Comparison of ENCODE assay signal across 8 cellular contexts in the genomic region with DNA sequence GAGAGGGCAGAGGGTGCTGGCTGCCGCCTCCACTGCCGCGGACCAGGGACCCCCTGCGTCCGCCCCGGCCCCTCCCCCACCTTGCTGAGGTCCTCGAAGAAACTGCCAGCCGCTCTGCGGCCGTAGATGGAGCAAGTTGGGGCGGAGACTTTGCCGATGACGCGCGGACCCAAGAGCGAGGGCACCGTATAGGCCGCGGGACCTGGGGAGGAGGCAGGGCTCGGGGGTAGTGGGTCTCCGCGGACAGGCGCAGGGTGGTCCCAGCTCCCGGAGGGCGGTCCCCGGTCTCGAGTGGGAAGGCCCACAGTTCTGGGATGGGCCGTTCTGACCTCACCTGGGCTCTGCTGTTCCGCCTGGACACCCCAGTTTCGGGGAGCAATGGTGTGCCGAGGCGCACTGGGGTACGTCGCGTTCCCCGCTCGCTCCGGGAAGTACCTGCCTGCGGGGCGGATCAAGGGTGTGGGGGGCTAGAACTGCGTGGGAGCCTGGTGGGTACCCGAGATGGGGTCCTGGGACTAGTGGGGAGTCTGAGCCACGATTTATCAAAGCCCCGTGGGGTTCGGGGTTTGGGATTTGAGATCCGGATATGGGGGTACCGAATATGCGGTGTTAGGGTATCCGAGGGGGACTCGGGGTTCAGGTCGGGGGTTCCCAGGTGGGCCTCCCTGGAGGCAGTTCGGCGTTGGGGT. TPM values are rescaled to one million over a fixed set of nuclear protein-coding genes. Genes with fewer than 3 reads are reported as not detected.
DNase-seq lines count a peak whose midpoint lies in the region; ATAC-seq and TF ChIP-seq lines count a peak whose summit lies in the region.

No MANE protein-coding gene starts in this region.

- POLR2A ChIA-PET in RWPE1 (lab: Yijun Ruan, JAX; ENCODE audit: low non-redundant PET): interaction anchor here (0.6 to 1.3 kb wide), 3 partner anchors 20 to 32 kb away, joined by 3 to 11 read pairs (median 8); partner anchors contain the start of gene SYCE3

- in situ Hi-C loops in HAP-1 (cut with MboI; ENCODE audit: low sequenced_read_pairs): no loop called here

- H3K4me1 Mint-ChIP-seq in activated naive CD4-positive, alpha-beta T cell treated with anti-CD3 and anti-CD28 coated beads, Interleukin-2, amount 10 ng/mL, durations not matched to agents 7 days and 5 days: peaks cover 53% of the 10 kb centered on the region

- no peaks in the 10 kb centered on the region for H3K9me3 Mint-ChIP-seq in activated naive CD4-positive, alpha-beta T cell treated with anti-CD3 and anti-CD28 coated beads, Interleukin-2, amount 10 ng/mL, durations not matched to agents 7 days and 5 days

- H3K9me3 ChIP-seq in HAP-1 (no peaks in the 10 kb centered on the region), cardiac muscle cell (ENCODE audit: low read depth) (no peaks in the 10 kb centered on the region), psoas muscle (no peaks in the 10 kb centered on the region)

- TF ChIP-seq CTCF in C4-2B (conservative IDR thresholded peaks at IDR 0.05): no peak
- no peak for TF ChIP-seq CTCF in RWPE1 (conservative IDR thresholded peaks at IDR 0.05; ENCODE audit: low read depth)
- no peak for TF ChIP-seq CTCF in cardiac muscle cell (IDR thresholded peaks at IDR 0.05; ENCODE audit: low read depth, low read length)
- TF ChIP-seq CTCF in psoas muscle (IDR thresholded peaks at IDR 0.05): no peak

- DNase-seq in HAP-1 (ENCODE audit: low spot score in 2 of 2) (peak; percentile 81 to 91), RWPE1 (ENCODE audit: low spot score) (no peak), cardiac muscle cell (ENCODE audit: low read depth in 1 of 2, low spot score in 1 of 2) (peak; percentile 74 to 95), psoas muscle (peak; percentile 85 to 93)
- DNase-seq in activated naive CD4-positive, alpha-beta T cell treated with anti-CD3 and anti-CD28 coated beads, Interleukin-2, amount 10 ng/mL, durations not matched to agents 7 days and 5 days: peak; percentile 92

- 2 to 4% (median 4%) methylated on average over 43 to 53 of the region's 53 CpGs for WGBS in psoas muscle, 3 donors
- 6% methylated on average over 53 of the region's 53 CpGs for WGBS in urinary bladder

- H3K27ac Mint-ChIP-seq in activated naive CD4-positive, alpha-beta T cell treated with anti-CD3 and anti-CD28 coated beads, Interleukin-2, amount 10 ng/mL, durations not matched to agents 7 days and 5 days: peak overlapping the region; percentile 98

- peak overlapping the region; percentile 98 for H3K27ac ChIP-seq in C4-2B
- peak overlapping the region; percentile 97 for H3K27ac ChIP-seq in RWPE1
- no peak overlapping the region for H3K27ac ChIP-seq in cardiac muscle cell
- H3K27ac ChIP-seq in psoas muscle: peak overlapping the region; percentile 79
- peak overlapping the region; percentile 84 for H3K27ac ChIP-seq in urinary bladder (ENCODE audit: low read depth)

- H3K36me3 ChIP-seq in HAP-1 (replicated peaks) (no peaks in the 10 kb centered on the region), cardiac muscle cell (no peaks in the 10 kb centered on the region), psoas muscle (ENCODE audit: insufficient read depth in 1 of 2, low read depth in 1 of 2) (no peaks in the 10 kb centered on the region), urinary bladder (ENCODE audit: insufficient read depth) (no peaks in the 10 kb centered on the region)

- no peaks in the 10 kb centered on the region for H3K27me3 ChIP-seq in HAP-1 (ENCODE audit: low read depth)
- peaks cover 27% of the 10 kb centered on the region for H3K27me3 ChIP-seq in cardiac muscle cell
- peaks cover 0 to 69% (median 25%) of the 10 kb centered on the region in 3 donors for H3K27me3 ChIP-seq in psoas muscle (ENCODE audit: insufficient read depth in 3 of 3, low read length in 2 of 3)

- no peaks in the 10 kb centered on the region for H3K36me3 Mint-ChIP-seq in activated naive CD4-positive, alpha-beta T cell treated with anti-CD3 and anti-CD28 coated beads, Interleukin-2, amount 10 ng/mL, durations not matched to agents 7 days and 5 days

- intact Hi-C loops in psoas muscle (cut with DNase I): loop anchor here in 1 of 2 donors (5.0 kb wide), 1 partner anchor 91 kb away; no protein-coding TSS in a partner anchor

- peaks cover 17% of the 10 kb centered on the region for H3K4me1 ChIP-seq in HAP-1
- peaks cover 20% of the 10 kb centered on the region for H3K4me1 ChIP-seq in cardiac muscle cell (ENCODE audit: low read depth)
- H3K4me1 ChIP-seq in psoas muscle: peaks cover 22% of the 10 kb centered on the region
- H3K4me1 ChIP-seq in urinary bladder (ENCODE audit: insufficient read depth): peaks cover 1% of the 10 kb centered on the region

- peak; percentile 36 to 62 (median 40) for ATAC-seq in psoas muscle
- no peak for ATAC-seq in GM18502 (IDR thresholded peaks at IDR 0.05; ENCODE audit: poor library complexity, unreplicated experiment)

- peak overlapping the region; percentile 93 for H3K4me3 Mint-ChIP-seq in activated naive CD4-positive, alpha-beta T cell treated with anti-CD3 and anti-CD28 coated beads, Interleukin-2, amount 10 ng/mL, durations not matched to agents 7 days and 5 days

- peaks cover 3% of the 10 kb centered on the region for H3K27me3 Mint-ChIP-seq in activated naive CD4-positive, alpha-beta T cell treated with anti-CD3 and anti-CD28 coated beads, Interleukin-2, amount 10 ng/mL, durations not matched to agents 7 days and 5 days

- CTCF ChIA-PET in RWPE1 (lab: Yijun Ruan, JAX): no interaction called here
- CTCF ChIA-PET in activated naive CD4-positive, alpha-beta T cell treated with anti-CD3 and anti-CD28 coated beads, Interleukin-2, amount 10 ng/mL, durations not matched to agents 7 days and 5 days (lab: Charles Lee): interaction anchor here (1.1 to 1.3 kb wide), 2 partner anchors 10 to 12 kb away, joined by 4 to 5 read pairs; no protein-coding TSS in a partner anchor

- peak overlapping the region; percentile 48 for H3K4me3 ChIP-seq in HAP-1
- H3K4me3 ChIP-seq in cardiac muscle cell: peak overlapping the region; percentile 42
- peak overlapping the region; percentile 69 for H3K4me3 ChIP-seq in psoas muscle
- H3K4me3 ChIP-seq in urinary bladder (ENCODE audit: low read depth, low read length): peak overlapping the region; percentile 55

RNA-seq across cellular contexts. Expression of gene TYMP, which starts 1.2 kb away (rescaled TPM):
- 2.6 and 7.8 TPM in 2 replicates for total RNA-seq in cardiac muscle cell
- 10.0 and 17.7 TPM in 2 replicates for polyA plus RNA-seq in cardiac muscle cell
- 10 to 100 TPM in 3 of 4 donors, 1 to 10 TPM in 1; 7.1 to 18.8 (median 13.3) TPM for total RNA-seq in psoas muscle
- 10 to 100 TPM in 1 of 3 donors, 1 to 10 TPM in 2; 5.0 to 26.0 (median 7.0) TPM for polyA plus RNA-seq in psoas muscle
- total RNA-seq in urinary bladder: 9.5 TPM
- 84.1 TPM for polyA plus RNA-seq in urinary bladder

RNA-seq across cellular contexts. Expression of gene SCO2, which starts 5.6 kb away (rescaled TPM):
- 4.1 TPM in 1 of 2 replicates, not detected in the other for total RNA-seq in cardiac muscle cell
- polyA plus RNA-seq in cardiac muscle cell: 0.84 and 10.5 TPM in 2 replicates
- under 1 TPM in 1 of 4 donors, not detected in 3; 0.97 TPM for total RNA-seq in psoas muscle
- under 1 TPM in 2 of 3 donors, not detected in 1; 0.99 to 1.00 TPM for polyA plus RNA-seq in psoas muscle
- total RNA-seq in urinary bladder: 0.79 TPM
- 3.3 TPM for polyA plus RNA-seq in urinary bladder

RNA-seq across cellular contexts. Expression of gene KLHDC7B, which starts 14.7 kb away (rescaled TPM):
- total RNA-seq in cardiac muscle cell: 0.07 and 0.18 TPM in 2 replicates
- polyA plus RNA-seq in cardiac muscle cell: 0.45 TPM in 1 of 2 replicates, not detected in the other
- total RNA-seq in psoas muscle: under 1 TPM in 1 of 4 donors, not detected in 3; 0.11 TPM
- under 1 TPM in 2 of 3 donors, not detected in 1; 0.01 TPM for polyA plus RNA-seq in psoas muscle
- 0.11 TPM for total RNA-seq in urinary bladder
- 0.33 TPM for polyA plus RNA-seq in urinary bladder

RNA-seq across cellular contexts. Expression of gene NCAPH2, which starts 23.0 kb away (rescaled TPM):
- total RNA-seq in cardiac muscle cell: 50.3 and 55.0 TPM in 2 replicates
- polyA plus RNA-seq in cardiac muscle cell: 47.0 and 59.4 TPM in 2 replicates
- total RNA-seq in psoas muscle: 10 to 100 TPM; 19.2 to 24.2 (median 21.7) TPM
- polyA plus RNA-seq in psoas muscle: 10 to 100 TPM; 21.8 to 26.3 (median 23.7) TPM
- total RNA-seq in urinary bladder: 27.5 TPM
- 38.4 TPM for polyA plus RNA-seq in urinary bladder

RNA-seq across cellular contexts. Expression of gene LMF2, which starts 23.5 kb away (rescaled TPM):
- total RNA-seq in cardiac muscle cell (79.9 and 91.7 TPM in 2 replicates), psoas muscle (10 to 100 TPM; 16.7 to 18.6 (median 17.3) TPM), urinary bladder (21.4 TPM)
- polyA plus RNA-seq in cardiac muscle cell (72.9 and 82.9 TPM in 2 replicates), psoas muscle (10 to 100 TPM; 14.9 to 24.1 (median 15.6) TPM), urinary bladder (61.3 TPM)
